ENCODE assay signal across 8 cellular contexts in the genomic region with DNA sequence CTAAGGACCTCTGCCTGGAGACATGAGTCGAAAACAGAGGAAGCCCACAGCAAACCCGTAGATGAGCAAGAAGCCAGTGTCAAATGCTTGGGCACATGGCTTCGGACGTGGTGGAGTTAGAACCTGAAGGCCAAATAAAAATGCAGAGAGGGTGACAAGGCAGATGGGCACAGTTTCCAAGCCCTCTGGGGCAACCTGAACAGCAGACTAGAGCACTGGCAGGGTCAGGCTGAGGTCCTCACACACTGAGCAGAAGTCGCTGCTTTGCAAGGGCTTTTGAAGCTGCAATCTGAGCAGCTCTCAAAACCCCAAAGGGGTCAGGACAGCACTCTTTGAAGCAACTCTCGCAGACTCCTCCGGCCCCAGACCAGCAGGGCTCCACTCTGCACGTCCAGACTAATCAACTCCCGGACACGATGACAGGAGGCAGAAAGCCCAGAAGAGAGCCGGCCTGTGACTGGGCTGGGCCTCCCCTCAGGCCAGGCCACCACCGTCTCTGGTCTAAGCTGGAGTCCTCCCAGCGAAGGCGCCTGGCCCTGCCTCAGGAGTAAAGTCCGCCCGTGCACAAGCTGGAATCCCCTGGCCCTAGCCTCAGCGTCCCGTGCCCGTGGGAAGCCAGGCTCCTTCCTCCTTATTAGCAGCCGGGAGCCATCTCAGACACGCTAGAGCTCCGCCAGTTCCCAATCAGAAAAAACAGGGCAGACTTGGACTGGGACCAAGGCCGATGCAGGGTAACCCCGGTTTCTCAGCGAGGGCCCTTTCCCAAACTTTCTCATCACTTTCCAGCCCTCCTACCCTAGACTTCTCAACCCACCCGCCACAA. TPM values are rescaled to one million over a fixed set of nuclear protein-coding genes. Genes with fewer than 3 reads are reported as not detected.
DNase-seq lines count a peak whose midpoint lies in the region; ATAC-seq and TF ChIP-seq lines count a peak whose summit lies in the region.

No MANE protein-coding gene starts in this region.

- TF ChIP-seq CTCF in BJ (IDR thresholded peaks at IDR 0.05; ENCODE audit: insufficient read depth, low read depth, low read length) (no peak), esophagus squamous epithelium (IDR thresholded peaks at IDR 0.05) (no peak)

- H3K36me3 ChIP-seq in BJ (ENCODE audit: control insufficient read depth, insufficient read depth, low read length) = no peaks in the 10 kb centered on the region
- peaks cover 11% of the 10 kb centered on the region for H3K36me3 ChIP-seq in HAP-1 (replicated peaks)
- peaks cover 0 to 11% (median 11%) of the 10 kb centered on the region in 3 donors for H3K36me3 ChIP-seq in esophagus squamous epithelium
- peaks cover 8 to 13% of the 10 kb centered on the region in 2 donors for H3K36me3 ChIP-seq in muscle layer of duodenum (ENCODE audit: control insufficient read depth in 1 of 2, insufficient read depth in 2 of 2, low read length in 2 of 2)
- H3K36me3 ChIP-seq in aorta (ENCODE audit: control insufficient read depth in 1 of 2, insufficient read depth in 2 of 2, low read length in 1 of 2) = no peaks in the 10 kb centered on the region

- POLR2A ChIA-PET in BJ (lab: Charles Lee) = no interaction called here

- ATAC-seq in aorta (ENCODE audit: low FRiP score) = peak; percentile 2
- no peak for ATAC-seq in GM18861 (IDR thresholded peaks at IDR 0.05; ENCODE audit: unreplicated experiment)
- ATAC-seq in HG03571 (IDR thresholded peaks at IDR 0.05; ENCODE audit: unreplicated experiment) = no peak

- CTCF ChIA-PET in BJ (lab: Yijun Ruan, JAX) = interaction anchor here (1.0 to 1.8 kb wide), 3 partner anchors 26 to 28 kb away, joined by 3 to 5 read pairs (median 3); no protein-coding TSS in a partner anchor

- intact Hi-C loops in esophagus squamous epithelium (cut with DNase I) (no loop called here), aorta (cut with DNase I) (loop anchor here in 1 of 2 donors (5.0 kb wide), 1 partner anchor 69 kb away; a partner anchor contains a TSS)

- no peak for DNase-seq in BJ (ENCODE audit: low read depth)
- peak; percentile 17 to 35 for DNase-seq in HAP-1 (ENCODE audit: low spot score in 2 of 2)
- peak; percentile 56 for DNase-seq in UCSD-AML1 (lab: John Stamatoyannopoulos, UW; ENCODE audit: unreplicated experiment)
- no peak for DNase-seq in esophagus squamous epithelium (lab: John Stamatoyannopoulos, UW)
- peak; percentile 73 to 82 for DNase-seq in aorta

- H3K4me1 ChIP-seq in HAP-1 (peaks cover 11% of the 10 kb centered on the region), esophagus squamous epithelium (peaks cover 41 to 62% (median 43%) of the 10 kb centered on the region in 3 donors), muscle layer of duodenum (ENCODE audit: control insufficient read depth in 1 of 2, insufficient read depth in 2 of 2, low read length in 2 of 2) (peaks cover 11 to 55% of the 10 kb centered on the region in 2 donors), aorta (ENCODE audit: control insufficient read depth in 1 of 2, insufficient read depth in 2 of 2, low read length in 2 of 2) (peaks cover 2 to 4% of the 10 kb centered on the region in 2 donors)

- in situ Hi-C loops in HAP-1 (cut with MboI; ENCODE audit: low sequenced_read_pairs) = no loop called here

- peak overlapping the region; percentile 82 for H3K4me3 ChIP-seq in BJ (ENCODE audit: low read depth, low read length)
- peak overlapping the region; percentile 76 for H3K4me3 ChIP-seq in HAP-1
- H3K4me3 ChIP-seq in esophagus squamous epithelium = peak overlapping the region; percentile 77 to 95 (median 92)
- peak overlapping the region; percentile 88 to 93 for H3K4me3 ChIP-seq in muscle layer of duodenum (ENCODE audit: low read depth in 1 of 2, low read length in 2 of 2)
- H3K4me3 ChIP-seq in aorta (ENCODE audit: low read length in 2 of 2) = peak overlapping the region; percentile 75

- no peaks in the 10 kb centered on the region for H3K9me3 ChIP-seq in HAP-1
- H3K9me3 ChIP-seq in esophagus squamous epithelium = no peaks in the 10 kb centered on the region
- H3K9me3 ChIP-seq in muscle layer of duodenum (ENCODE audit: control insufficient read depth in 1 of 2, low read length in 2 of 2) = no peaks in the 10 kb centered on the region
- no peaks in the 10 kb centered on the region for H3K9me3 ChIP-seq in aorta (ENCODE audit: control insufficient read depth, low read length)

- H3K27me3 ChIP-seq in BJ (ENCODE audit: control insufficient read depth, insufficient read depth, low read length) (no peaks in the 10 kb centered on the region), HAP-1 (ENCODE audit: low read depth) (no peaks in the 10 kb centered on the region), esophagus squamous epithelium (no peaks in the 10 kb centered on the region), muscle layer of duodenum (ENCODE audit: low read depth, low read length) (no peaks in the 10 kb centered on the region), aorta (ENCODE audit: control insufficient read depth in 1 of 2, insufficient read depth in 2 of 2, low read length in 1 of 2) (no peaks in the 10 kb centered on the region)

- peak in 1 of 4 donors; percentile 15 for TF ChIP-seq POLR2A in esophagus squamous epithelium (IDR thresholded peaks at IDR 0.05)

- WGBS in esophagus squamous epithelium, 2 donors = 2 to 3% methylated on average over 16 to 20 of the region's 26 CpGs
- WGBS in aorta, 2 donors = 1% methylated on average over 26 of the region's 26 CpGs

- H3K27ac ChIP-seq in esophagus squamous epithelium = peak overlapping the region; percentile 92 to 97 (median 96)
- peak overlapping the region; percentile 84 for H3K27ac ChIP-seq in muscle layer of duodenum (ENCODE audit: low read length)
- peak overlapping the region in 1 of 2 donors; percentile 64 for H3K27ac ChIP-seq in aorta (ENCODE audit: low read depth in 1 of 2, low read length in 2 of 2)

RNA-seq across cellular contexts. Expression of a gene that starts 0.9 kb away (rescaled TPM):
- polyA plus RNA-seq in BJ (2011; rRNA removed) (57.6 and 80.0 TPM in 2 replicates), aorta (10 to 100 TPM; 37.9 to 61.5 TPM)
- polyA minus RNA-seq in BJ (2011; rRNA and poly(A)+ RNA removed) = 50.7 and 78.8 TPM in 2 replicates
- total RNA-seq in esophagus squamous epithelium (100 to 1,000 TPM; 111 to 161 (median 133) TPM), aorta (10 to 100 TPM; 43.0 to 69.7 TPM)

RNA-seq across cellular contexts. Expression of a gene that starts 14.1 kb away (rescaled TPM):
- polyA plus RNA-seq in BJ (2011; rRNA removed) (36.3 and 42.1 TPM in 2 replicates), aorta (10 to 100 TPM; 10.0 to 30.0 TPM)
- 38.8 and 48.5 TPM in 2 replicates for polyA minus RNA-seq in BJ (2011; rRNA and poly(A)+ RNA removed)
- total RNA-seq in esophagus squamous epithelium (10 to 100 TPM; 19.8 to 52.3 (median 29.0) TPM), aorta (10 to 100 TPM; 29.4 to 38.1 TPM)

RNA-seq across cellular contexts. Expression of a gene that starts 14.3 kb away (rescaled TPM):
- polyA plus RNA-seq in BJ (2011; rRNA removed) (149 and 151 TPM in 2 replicates), aorta (100 to 1,000 TPM; 144 to 208 TPM)
- polyA minus RNA-seq in BJ (2011; rRNA and poly(A)+ RNA removed) = 75.7 and 136 TPM in 2 replicates
- total RNA-seq in esophagus squamous epithelium (10 to 100 TPM; 55.0 to 87.9 (median 80.7) TPM), aorta (10 to 100 TPM; 81.1 to 92.9 TPM)

RNA-seq across cellular contexts. Expression of a gene that starts 31.9 kb away (rescaled TPM):
- polyA plus RNA-seq in BJ (2011; rRNA removed) (not detected in 2 replicates), aorta (not detected)
- not detected in 2 replicates for polyA minus RNA-seq in BJ (2011; rRNA and poly(A)+ RNA removed)
- total RNA-seq in esophagus squamous epithelium (not detected), aorta (not detected)

RNA-seq across cellular contexts. Expression of a gene that starts 40.2 kb away (rescaled TPM):
- polyA plus RNA-seq in BJ (2011; rRNA removed) = not detected in 2 replicates
- not detected in 2 replicates for polyA minus RNA-seq in BJ (2011; rRNA and poly(A)+ RNA removed)
- not detected for total RNA-seq in esophagus squamous epithelium
- total RNA-seq in aorta = not detected
- polyA plus RNA-seq in aorta = not detected

Comparison
In these comparisons a context has a peak if more than half of its experiments do, and no peak if none do; other contexts are left out.
1. DNase-seq: peak in HAP-1 (2 of 2), UCSD-AML1 (single experiment) and aorta (2 of 2); none in BJ (single experiment) and esophagus squamous epithelium (single experiment).
2. Peak in every context shown above with its lines, with median percentiles within 50 percentile points of each other: H3K4me3 ChIP-seq.